Comparison of ENCODE assay signal across 8 cellular contexts in genomic region chr19:35155441-35155840, GRCh38. TPM values are rescaled to one million over a fixed set of nuclear protein-coding genes. Genes with fewer than 3 reads are reported as not detected.
DNase-seq lines count a peak whose midpoint lies in the region; ATAC-seq, FAIRE-seq and TF ChIP-seq lines count a peak whose summit lies in the region.

No MANE protein-coding gene starts in this region.

- peak; percentile 36 for ATAC-seq in GM18907 (IDR thresholded peaks at IDR 0.05; ENCODE audit: unreplicated experiment)
- peak in 2 of 4 experiments; percentile 11 to 18 for ATAC-seq in T-cell (replicated peaks in 1 of 4)
- ATAC-seq in pancreas = peak in 2 of 4 donors; percentile 6 to 11
- no peak for ATAC-seq in HG02678 (IDR thresholded peaks at IDR 0.05; ENCODE audit: unreplicated experiment)
- no peak for ATAC-seq in GM19023 (IDR thresholded peaks at IDR 0.05; ENCODE audit: unreplicated experiment)

- H3K27me3 Mint-ChIP-seq in T-cell (no peaks in the 10 kb centered on the region), endodermal cell (ENCODE audit: insufficient read depth) (peaks cover 36% of the 10 kb centered on the region)

- H3K36me3 Mint-ChIP-seq in T-cell (peaks cover 39% of the 10 kb centered on the region), endodermal cell (ENCODE audit: low read depth) (peaks cover 11% of the 10 kb centered on the region)

- H3K4me1 ChIP-seq in endodermal cell (ENCODE audit: control insufficient read depth, insufficient read depth, low read length) (no peaks in the 10 kb centered on the region), pancreas (no peaks in the 10 kb centered on the region)

- H3K9me3 ChIP-seq in endodermal cell (ENCODE audit: control insufficient read depth, low read length) (no peaks in the 10 kb centered on the region), pancreas (no peaks in the 10 kb centered on the region)

- H3K27ac Mint-ChIP-seq in T-cell = peak overlapping the region; percentile 98 to 99
- no peak overlapping the region for H3K27ac Mint-ChIP-seq in endodermal cell

- TF ChIP-seq CTCF in endodermal cell (conservative IDR thresholded peaks at IDR 0.05) (no peak), pancreas (IDR thresholded peaks at IDR 0.05) (no peak)

- POLR2A ChIA-PET in T-cell (lab: Charles Lee) = no interaction called here

- intact Hi-C loops in pancreas (cut with DNase I) = no loop called here

- H3K36me3 ChIP-seq in endodermal cell (ENCODE audit: control insufficient read depth, insufficient read depth, low read length) (no peaks in the 10 kb centered on the region), pancreas (no peaks in the 10 kb centered on the region)

- H3K27ac ChIP-seq in endodermal cell (ENCODE audit: low read depth, low read length) = no peak overlapping the region
- no peak overlapping the region for H3K27ac ChIP-seq in pancreas

- DNase-seq in T-cell = peak in 1 of 34 experiments; percentile 27
- no peak for DNase-seq in endodermal cell
- DNase-seq in pancreas = peak in 1 of 6 donors; percentile 68
- DNase-seq in effector CD8-positive, alpha-beta T cell (lab: John Stamatoyannopoulos, UW) = no peak
- no peak for DNase-seq in EL

- peaks cover 27% of the 10 kb centered on the region for H3K27me3 ChIP-seq in endodermal cell (ENCODE audit: control insufficient read depth, insufficient read depth, low read length, poor library complexity, severe bottlenecking)
- peaks cover 0 to 11% (median 0%) of the 10 kb centered on the region in 4 donors for H3K27me3 ChIP-seq in pancreas

- peaks cover 46 to 67% (median 61%) of the 10 kb centered on the region in 3 donors for H3K4me1 Mint-ChIP-seq in T-cell
- peaks cover 6% of the 10 kb centered on the region for H3K4me1 Mint-ChIP-seq in endodermal cell

- CTCF ChIA-PET in T-cell (lab: Charles Lee) = interaction anchor here in 1 of 2 donors (1.6 kb wide), 1 partner anchor 87 kb away, joined by 3 read pairs; no protein-coding TSS in a partner anchor

- no peaks in the 10 kb centered on the region for H3K9me3 Mint-ChIP-seq in T-cell
- no peaks in the 10 kb centered on the region for H3K9me3 Mint-ChIP-seq in endodermal cell

- peak overlapping the region; percentile 15 for H3K9ac ChIP-seq in endodermal cell (ENCODE audit: extremely low read depth, low read length, poor library complexity, severe bottlenecking)

- peak overlapping the region; percentile 78 for H3K4me3 ChIP-seq in endodermal cell (ENCODE audit: low read length)
- H3K4me3 ChIP-seq in pancreas = peak overlapping the region; percentile 5 to 58 (median 40)

- 39 to 42% methylated on average over 10 to 17 of the region's 17 CpGs for WGBS in endodermal cell (ENCODE audit: insufficient coverage in 1 of 2, insufficient read length in 1 of 2), 2 experiments
- 26 to 28% methylated on average over 17 of the region's 17 CpGs for WGBS in pancreas, 2 donors

- H3K4me3 Mint-ChIP-seq in T-cell (peak overlapping the region; percentile 99), endodermal cell (peak overlapping the region; percentile 86)

- FAIRE-seq in pancreas (lab: Jason Lieb, UNC) = no peak

RNA-seq across cellular contexts. Expression of gene FXYD5, which starts 0.9 kb away (rescaled TPM):
- total RNA-seq in T-cell = 100 to 1,000 TPM; 440 to 616 (median 504) TPM
- 10 to 100 TPM; 24.0 to 29.6 TPM for total RNA-seq in endodermal cell
- polyA plus RNA-seq in endodermal cell (2013, experiment 1 of 2) = 36.6 TPM
- 27.4 TPM for polyA plus RNA-seq in endodermal cell (2013, experiment 2 of 2)
- total RNA-seq in pancreas = 10 to 100 TPM in 3 of 6 donors, 1 to 10 TPM in 3; 2.6 to 34.1 (median 9.2) TPM
- polyA plus RNA-seq in pancreas = 100 to 1,000 TPM in 1 of 2 donors, 10 to 100 TPM in 1; 31.9 to 101 TPM

RNA-seq across cellular contexts. Expression of gene FXYD7, which starts 12.4 kb away (rescaled TPM):
- total RNA-seq in T-cell (10 to 100 TPM in 4 of 5 donors, 1 to 10 TPM in 1; 8.8 to 24.0 (median 12.6) TPM), endodermal cell (1 to 10 TPM in 1 of 2 donors, not detected in 1; 1.1 TPM), pancreas (under 1 TPM in 1 of 6 donors, not detected in 5; 0.23 TPM)
- polyA plus RNA-seq in endodermal cell (2013, experiment 1 of 2) = 8.2 TPM
- 5.4 TPM for polyA plus RNA-seq in endodermal cell (2013, experiment 2 of 2)
- polyA plus RNA-seq in pancreas = under 1 TPM in 1 of 2 donors, not detected in 1; 0.61 TPM

RNA-seq across cellular contexts. Expression of gene FXYD1, which starts 16.8 kb away (rescaled TPM):
- total RNA-seq in T-cell (1 to 10 TPM in 4 of 5 donors, under 1 TPM in 1; 0.70 to 7.7 (median 4.8) TPM), endodermal cell (under 1 TPM in 1 of 2 donors, not detected in 1; 0.75 TPM), pancreas (1 to 10 TPM; 2.8 to 6.8 (median 4.6) TPM)
- 2.1 TPM for polyA plus RNA-seq in endodermal cell (2013, experiment 1 of 2)
- polyA plus RNA-seq in endodermal cell (2013, experiment 2 of 2) = 5.6 TPM
- polyA plus RNA-seq in pancreas = 10 to 100 TPM in 1 of 2 donors, 1 to 10 TPM in 1; 9.3 to 16.1 TPM

RNA-seq across cellular contexts. Expression of gene LGI4, which starts 20.6 kb away (rescaled TPM):
- total RNA-seq in T-cell (1 to 10 TPM in 1 of 5 donors, under 1 TPM in 4; 0.15 to 1.1 (median 0.89) TPM), endodermal cell (under 1 TPM; 0.27 to 0.37 TPM), pancreas (1 to 10 TPM in 5 of 6 donors, under 1 TPM in 1; 0.38 to 2.5 (median 1.7) TPM)
- 8.4 TPM for polyA plus RNA-seq in endodermal cell (2013, experiment 1 of 2)
- 7.0 TPM for polyA plus RNA-seq in endodermal cell (2013, experiment 2 of 2)
- polyA plus RNA-seq in pancreas = 10 to 100 TPM in 1 of 2 donors, 1 to 10 TPM in 1; 8.0 to 17.9 TPM

RNA-seq across cellular contexts. Expression of gene FXYD3, which starts 39.8 kb away (rescaled TPM):
- total RNA-seq in T-cell (1 to 10 TPM in 1 of 5 donors, under 1 TPM in 1, not detected in 3; 0.79 to 1.1 TPM), endodermal cell (not detected), pancreas (10 to 100 TPM; 12.2 to 33.4 (median 16.7) TPM)
- not detected for polyA plus RNA-seq in endodermal cell (2013, experiment 1 of 2)
- polyA plus RNA-seq in endodermal cell (2013, experiment 2 of 2) = 0.99 TPM
- polyA plus RNA-seq in pancreas = 10 to 100 TPM; 33.9 to 59.1 TPM

Comparison
In these comparisons a context has a peak if more than half of its experiments do, and no peak if none do; other contexts are left out.
1. RNA of gene FXYD5, which starts 0.9 kb away (total RNA-seq): 440 to 616 TPM in T-cell; 24.0 to 29.6 TPM in endodermal cell and 2.6 to 34.1 TPM in pancreas; every median in the first group is over 10 times any median in the second.
2. RNA of gene FXYD7, which starts 12.4 kb away (total RNA-seq): 8.8 to 24.0 TPM in T-cell; 1.1 TPM in endodermal cell and 0.23 TPM in pancreas; every median in the first group is over 4 times any median in the second.